Comparison of ENCODE assay signal across 35 cellular contexts in genomic region chr5:162217037-162217436, GRCh38.
"Had no signal": no experiment of that assay in that cellular context is flagged by ENCODE, and none has a peak within 500 bp of the region (broad histone marks: within the 10 kb centered on the region; RNA-seq: fewer than 3 reads in every experiment).

No MANE protein-coding gene starts in this region.

- H3K36me3 ChIP-seq: MG63 had no signal

- DNase-seq: Karpas-422, Kasumi-1, MG63, MM.1S, MV-4-11, NCI-H1048, NCI-H1092, NCI-H1092 treated with DMSO at 0.1 percent for 48 hours, NCI-H1105, NCI-H1105 treated with DMSO at 0.1 percent for 48 hours, NCI-H1417, NCI-H1417 treated with DMSO at 0.1 percent for 48 hours, NCI-H1436, NCI-H1436 treated with DMSO at 0.1 percent for 48 hours, NCI-H146, NCI-H1694, NCI-H1694 treated with DMSO at 0.1 percent for 48 hours, NCI-H187, NCI-H187 treated with DMSO at 0.1 percent for 48 hours, NCI-H1930, NCI-H2029, NCI-H2029 treated with DMSO at 0.1 percent for 48 hours, NCI-H2081, NCI-H2081 treated with DMSO at 0.1 percent for 48 hours, NCI-H2107, NCI-H2171, NCI-H2171 treated with DMSO at 0.1 percent for 48 hours, NCI-H2227 treated with DMSO at 0.1 percent for 48 hours, NCI-H226, NCI-H345, NCI-H446, NCI-H446 treated with DMSO at 0.1 percent for 48 hours, NCI-H510A, NCI-H510A treated with DMSO at 0.1 percent for 48 hours had no signal

- H3K27me3 ChIP-seq: MG63 had no signal

- H3K9me3 ChIP-seq: MG63 had no signal

- H3K27ac ChIP-seq: KMS-11 had no signal

- H3K4me3 ChIP-seq: MG63 had no signal
